1 cellular context compared by ENCODE assay signal in the genomic region with DNA sequence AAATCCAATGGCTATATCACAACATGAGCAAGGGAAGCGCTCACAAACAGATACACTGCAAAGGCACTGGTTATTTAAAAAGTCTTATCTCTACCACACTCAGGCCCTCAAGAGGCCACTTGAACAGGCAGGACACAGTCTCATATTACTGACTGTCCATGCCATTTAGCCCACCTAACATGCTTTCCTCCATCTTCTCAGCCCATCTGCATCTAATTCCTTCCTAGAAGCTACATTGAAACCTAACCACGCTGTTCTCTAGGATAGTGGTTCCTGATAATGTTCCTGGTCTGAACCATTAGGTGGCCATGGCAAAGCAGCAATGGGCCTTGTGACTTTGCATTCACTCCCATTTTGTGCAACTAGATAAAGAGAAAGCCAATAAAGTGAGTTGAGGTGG.
TF ChIP-seq lines count a peak whose summit lies in the region.

No MANE protein-coding gene starts in this region.

TF ChIP-seq in K562, 482 proteins besides CTCF, POLR2A, EP300 and RAD21 (continued from another document and continues in another):
- TF ChIP-seq ZBTB34 (CRISPR knock-in tag; IDR thresholded peaks at IDR 0.05) (no peak), SMAD4 (CRISPR knock-in tag; conservative IDR thresholded peaks at IDR 0.05) (peak; percentile 58; the same call in 1 of the 2 replicates), MECOM (CRISPR knock-in tag; IDR thresholded peaks at IDR 0.05) (no peak), NFRKB (IDR thresholded peaks at IDR 0.05; ENCODE audit: low read depth) (no peak), ZBTB8A (IDR thresholded peaks at IDR 0.05; ENCODE audit: partially characterized antibody) (no peak), SMARCC2 (IDR thresholded peaks at IDR 0.05; ENCODE audit: low read depth) (no peak), CEBPZ (IDR thresholded peaks at IDR 0.05; ENCODE audit: borderline replicate concordance, low read depth, low read length) (no peak), TCF3 (CRISPR knock-in tag; IDR thresholded peaks at IDR 0.05) (peak; percentile 45; the same call in 1 of the 2 replicates), ATF4 (CRISPR knock-in tag; IDR thresholded peaks at IDR 0.05) (peak; percentile 45; the same call in 1 of the 2 replicates), YY1 (IDR thresholded peaks at IDR 0.05; ENCODE audit: borderline replicate concordance in 1 of 3, control insufficient read depth in 1 of 3, extremely low read depth in 1 of 3, insufficient read depth in 3 of 3, insufficient read length in 1 of 3, insufficient replicate concordance in 2 of 3, low read depth in 1 of 3, low read length in 2 of 3) (peak in 1 of 3 experiments; percentile 43), BCOR (IDR thresholded peaks at IDR 0.05) (no peak), ZFP91 (CRISPR knock-in tag; IDR thresholded peaks at IDR 0.05) (no peak), ZNF699 (CRISPR knock-in tag; IDR thresholded peaks at IDR 0.05; ENCODE audit: insufficient replicate concordance) (peak; percentile 60), MAZ (CRISPR knock-in tag; conservative IDR thresholded peaks at IDR 0.05 in 1 of 2, IDR thresholded peaks at IDR 0.05 in 1 of 2) (peak in 1 of 2 experiments; percentile 62; a peak in 1 of 4 replicates), ZBTB17 (CRISPR knock-in tag; IDR thresholded peaks at IDR 0.05) (0 out of 2 replicates have a peak, but pooled peaks have one; percentile 13), BRF1 (IDR thresholded peaks at IDR 0.05; ENCODE audit: borderline replicate concordance, extremely low read depth, insufficient read length) (no peak), ZEB2 (IDR thresholded peaks at IDR 0.05) (no peak), MAFG (tag; conservative IDR thresholded peaks at IDR 0.05) (no peak), CBX3 (IDR thresholded peaks at IDR 0.05; ENCODE audit: borderline replicate concordance in 1 of 2, low read length in 2 of 2) (no peak), CXXC5 (CRISPR knock-in tag; IDR thresholded peaks at IDR 0.05) (0 out of 2 replicates have a peak, but pooled peaks have one; percentile 29), SREBF2 (CRISPR knock-in tag; IDR thresholded peaks at IDR 0.05) (0 out of 2 replicates have a peak, but pooled peaks have one; percentile 29)
- TF ChIP-seq, protein P1, sequence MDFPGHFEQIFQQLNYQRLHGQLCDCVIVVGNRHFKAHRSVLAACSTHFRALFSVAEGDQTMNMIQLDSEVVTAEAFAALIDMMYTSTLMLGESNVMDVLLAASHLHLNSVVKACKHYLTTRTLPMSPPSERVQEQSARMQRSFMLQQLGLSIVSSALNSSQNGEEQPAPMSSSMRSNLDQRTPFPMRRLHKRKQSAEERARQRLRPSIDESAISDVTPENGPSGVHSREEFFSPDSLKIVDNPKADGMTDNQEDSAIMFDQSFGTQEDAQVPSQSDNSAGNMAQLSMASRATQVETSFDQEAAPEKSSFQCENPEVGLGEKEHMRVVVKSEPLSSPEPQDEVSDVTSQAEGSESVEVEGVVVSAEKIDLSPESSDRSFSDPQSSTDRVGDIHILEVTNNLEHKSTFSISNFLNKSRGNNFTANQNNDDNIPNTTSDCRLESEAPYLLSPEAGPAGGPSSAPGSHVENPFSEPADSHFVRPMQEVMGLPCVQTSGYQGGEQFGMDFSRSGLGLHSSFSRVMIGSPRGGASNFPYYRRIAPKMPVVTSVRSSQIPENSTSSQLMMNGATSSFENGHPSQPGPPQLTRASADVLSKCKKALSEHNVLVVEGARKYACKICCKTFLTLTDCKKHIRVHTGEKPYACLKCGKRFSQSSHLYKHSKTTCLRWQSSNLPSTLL (IDR thresholded peaks at IDR 0.05): no peak
- TF ChIP-seq, protein P2, sequence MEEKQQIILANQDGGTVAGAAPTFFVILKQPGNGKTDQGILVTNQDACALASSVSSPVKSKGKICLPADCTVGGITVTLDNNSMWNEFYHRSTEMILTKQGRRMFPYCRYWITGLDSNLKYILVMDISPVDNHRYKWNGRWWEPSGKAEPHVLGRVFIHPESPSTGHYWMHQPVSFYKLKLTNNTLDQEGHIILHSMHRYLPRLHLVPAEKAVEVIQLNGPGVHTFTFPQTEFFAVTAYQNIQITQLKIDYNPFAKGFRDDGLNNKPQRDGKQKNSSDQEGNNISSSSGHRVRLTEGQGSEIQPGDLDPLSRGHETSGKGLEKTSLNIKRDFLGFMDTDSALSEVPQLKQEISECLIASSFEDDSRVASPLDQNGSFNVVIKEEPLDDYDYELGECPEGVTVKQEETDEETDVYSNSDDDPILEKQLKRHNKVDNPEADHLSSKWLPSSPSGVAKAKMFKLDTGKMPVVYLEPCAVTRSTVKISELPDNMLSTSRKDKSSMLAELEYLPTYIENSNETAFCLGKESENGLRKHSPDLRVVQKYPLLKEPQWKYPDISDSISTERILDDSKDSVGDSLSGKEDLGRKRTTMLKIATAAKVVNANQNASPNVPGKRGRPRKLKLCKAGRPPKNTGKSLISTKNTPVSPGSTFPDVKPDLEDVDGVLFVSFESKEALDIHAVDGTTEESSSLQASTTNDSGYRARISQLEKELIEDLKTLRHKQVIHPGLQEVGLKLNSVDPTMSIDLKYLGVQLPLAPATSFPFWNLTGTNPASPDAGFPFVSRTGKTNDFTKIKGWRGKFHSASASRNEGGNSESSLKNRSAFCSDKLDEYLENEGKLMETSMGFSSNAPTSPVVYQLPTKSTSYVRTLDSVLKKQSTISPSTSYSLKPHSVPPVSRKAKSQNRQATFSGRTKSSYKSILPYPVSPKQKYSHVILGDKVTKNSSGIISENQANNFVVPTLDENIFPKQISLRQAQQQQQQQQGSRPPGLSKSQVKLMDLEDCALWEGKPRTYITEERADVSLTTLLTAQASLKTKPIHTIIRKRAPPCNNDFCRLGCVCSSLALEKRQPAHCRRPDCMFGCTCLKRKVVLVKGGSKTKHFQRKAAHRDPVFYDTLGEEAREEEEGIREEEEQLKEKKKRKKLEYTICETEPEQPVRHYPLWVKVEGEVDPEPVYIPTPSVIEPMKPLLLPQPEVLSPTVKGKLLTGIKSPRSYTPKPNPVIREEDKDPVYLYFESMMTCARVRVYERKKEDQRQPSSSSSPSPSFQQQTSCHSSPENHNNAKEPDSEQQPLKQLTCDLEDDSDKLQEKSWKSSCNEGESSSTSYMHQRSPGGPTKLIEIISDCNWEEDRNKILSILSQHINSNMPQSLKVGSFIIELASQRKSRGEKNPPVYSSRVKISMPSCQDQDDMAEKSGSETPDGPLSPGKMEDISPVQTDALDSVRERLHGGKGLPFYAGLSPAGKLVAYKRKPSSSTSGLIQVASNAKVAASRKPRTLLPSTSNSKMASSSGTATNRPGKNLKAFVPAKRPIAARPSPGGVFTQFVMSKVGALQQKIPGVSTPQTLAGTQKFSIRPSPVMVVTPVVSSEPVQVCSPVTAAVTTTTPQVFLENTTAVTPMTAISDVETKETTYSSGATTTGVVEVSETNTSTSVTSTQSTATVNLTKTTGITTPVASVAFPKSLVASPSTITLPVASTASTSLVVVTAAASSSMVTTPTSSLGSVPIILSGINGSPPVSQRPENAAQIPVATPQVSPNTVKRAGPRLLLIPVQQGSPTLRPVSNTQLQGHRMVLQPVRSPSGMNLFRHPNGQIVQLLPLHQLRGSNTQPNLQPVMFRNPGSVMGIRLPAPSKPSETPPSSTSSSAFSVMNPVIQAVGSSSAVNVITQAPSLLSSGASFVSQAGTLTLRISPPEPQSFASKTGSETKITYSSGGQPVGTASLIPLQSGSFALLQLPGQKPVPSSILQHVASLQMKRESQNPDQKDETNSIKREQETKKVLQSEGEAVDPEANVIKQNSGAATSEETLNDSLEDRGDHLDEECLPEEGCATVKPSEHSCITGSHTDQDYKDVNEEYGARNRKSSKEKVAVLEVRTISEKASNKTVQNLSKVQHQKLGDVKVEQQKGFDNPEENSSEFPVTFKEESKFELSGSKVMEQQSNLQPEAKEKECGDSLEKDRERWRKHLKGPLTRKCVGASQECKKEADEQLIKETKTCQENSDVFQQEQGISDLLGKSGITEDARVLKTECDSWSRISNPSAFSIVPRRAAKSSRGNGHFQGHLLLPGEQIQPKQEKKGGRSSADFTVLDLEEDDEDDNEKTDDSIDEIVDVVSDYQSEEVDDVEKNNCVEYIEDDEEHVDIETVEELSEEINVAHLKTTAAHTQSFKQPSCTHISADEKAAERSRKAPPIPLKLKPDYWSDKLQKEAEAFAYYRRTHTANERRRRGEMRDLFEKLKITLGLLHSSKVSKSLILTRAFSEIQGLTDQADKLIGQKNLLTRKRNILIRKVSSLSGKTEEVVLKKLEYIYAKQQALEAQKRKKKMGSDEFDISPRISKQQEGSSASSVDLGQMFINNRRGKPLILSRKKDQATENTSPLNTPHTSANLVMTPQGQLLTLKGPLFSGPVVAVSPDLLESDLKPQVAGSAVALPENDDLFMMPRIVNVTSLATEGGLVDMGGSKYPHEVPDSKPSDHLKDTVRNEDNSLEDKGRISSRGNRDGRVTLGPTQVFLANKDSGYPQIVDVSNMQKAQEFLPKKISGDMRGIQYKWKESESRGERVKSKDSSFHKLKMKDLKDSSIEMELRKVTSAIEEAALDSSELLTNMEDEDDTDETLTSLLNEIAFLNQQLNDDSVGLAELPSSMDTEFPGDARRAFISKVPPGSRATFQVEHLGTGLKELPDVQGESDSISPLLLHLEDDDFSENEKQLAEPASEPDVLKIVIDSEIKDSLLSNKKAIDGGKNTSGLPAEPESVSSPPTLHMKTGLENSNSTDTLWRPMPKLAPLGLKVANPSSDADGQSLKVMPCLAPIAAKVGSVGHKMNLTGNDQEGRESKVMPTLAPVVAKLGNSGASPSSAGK (IDR thresholded peaks at IDR 0.05): 0 out of 2 replicates have a peak, but pooled peaks have one; percentile 38
- TF ChIP-seq, protein P3, sequence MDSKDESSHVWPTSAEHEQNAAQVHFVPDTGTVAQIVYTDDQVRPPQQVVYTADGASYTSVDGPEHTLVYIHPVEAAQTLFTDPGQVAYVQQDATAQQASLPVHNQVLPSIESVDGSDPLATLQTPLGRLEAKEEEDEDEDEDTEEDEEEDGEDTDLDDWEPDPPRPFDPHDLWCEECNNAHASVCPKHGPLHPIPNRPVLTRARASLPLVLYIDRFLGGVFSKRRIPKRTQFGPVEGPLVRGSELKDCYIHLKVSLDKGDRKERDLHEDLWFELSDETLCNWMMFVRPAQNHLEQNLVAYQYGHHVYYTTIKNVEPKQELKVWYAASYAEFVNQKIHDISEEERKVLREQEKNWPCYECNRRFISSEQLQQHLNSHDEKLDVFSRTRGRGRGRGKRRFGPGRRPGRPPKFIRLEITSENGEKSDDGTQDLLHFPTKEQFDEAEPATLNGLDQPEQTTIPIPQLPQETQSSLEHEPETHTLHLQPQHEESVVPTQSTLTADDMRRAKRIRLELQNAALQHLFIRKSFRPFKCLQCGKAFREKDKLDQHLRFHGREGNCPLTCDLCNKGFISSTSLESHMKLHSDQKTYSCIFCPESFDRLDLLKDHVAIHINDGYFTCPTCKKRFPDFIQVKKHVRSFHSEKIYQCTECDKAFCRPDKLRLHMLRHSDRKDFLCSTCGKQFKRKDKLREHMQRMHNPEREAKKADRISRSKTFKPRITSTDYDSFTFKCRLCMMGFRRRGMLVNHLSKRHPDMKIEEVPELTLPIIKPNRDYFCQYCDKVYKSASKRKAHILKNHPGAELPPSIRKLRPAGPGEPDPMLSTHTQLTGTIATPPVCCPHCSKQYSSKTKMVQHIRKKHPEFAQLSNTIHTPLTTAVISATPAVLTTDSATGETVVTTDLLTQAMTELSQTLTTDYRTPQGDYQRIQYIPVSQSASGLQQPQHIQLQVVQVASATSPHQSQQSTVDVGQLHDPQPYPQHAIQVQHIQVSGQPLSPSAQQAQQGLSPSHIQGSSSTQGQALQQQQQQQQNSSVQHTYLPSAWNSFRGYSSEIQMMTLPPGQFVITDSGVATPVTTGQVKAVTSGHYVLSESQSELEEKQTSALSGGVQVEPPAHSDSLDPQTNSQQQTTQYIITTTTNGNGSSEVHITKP (IDR thresholded peaks at IDR 0.05; ENCODE audit: partially characterized antibody): peak; percentile 31
